28 cellular contexts compared by ENCODE assay signal in the genomic region with DNA sequence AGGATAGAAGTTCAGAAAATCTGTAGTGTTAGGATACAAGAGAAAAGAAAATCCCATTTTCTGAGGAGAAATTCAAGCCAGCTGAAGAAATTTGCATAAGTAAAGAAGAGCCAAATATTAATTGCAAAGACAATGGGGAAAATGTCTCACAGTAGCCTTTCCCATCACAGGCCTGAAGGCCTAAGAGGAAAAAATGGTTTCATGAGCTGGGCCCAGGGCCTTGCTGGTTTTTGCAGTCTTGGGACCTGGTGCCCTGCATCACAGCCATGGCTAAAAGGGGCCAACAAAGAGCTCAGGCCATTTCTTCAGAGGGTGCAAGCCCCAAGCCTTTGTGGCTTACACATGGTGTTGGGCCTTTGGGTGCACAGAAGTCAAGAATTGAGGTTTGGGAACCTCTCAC.
"Had no signal": no experiment of that assay in that cellular context is flagged by ENCODE, and none has a peak within 500 bp of the region (broad histone marks: within the 10 kb centered on the region; RNA-seq: fewer than 3 reads in every experiment).

No MANE protein-coding gene starts in this region.

- H3K9me3 ChIP-seq: colonic mucosa, esophagus muscularis mucosa, gastrocnemius medialis, gastroesophageal sphincter had no signal

- H3K27ac ChIP-seq: colonic mucosa, coronary artery, dorsolateral prefrontal cortex, epithelial cell of prostate, esophagus muscularis mucosa, esophagus squamous epithelium, foreskin keratinocyte, gastrocnemius medialis, gastroesophageal sphincter, heart left ventricle, heart right ventricle had no signal

- DNase-seq: colonic mucosa; cortex of kidney; dermis blood vessel endothelial cell; dorsolateral prefrontal cortex; effector CD4-positive, alpha-beta T cell; effector CD8-positive, alpha-beta T cell; effector memory CD4-positive, alpha-beta T cell; effector memory CD8-positive, alpha-beta T cell; erythroblast; esophagus squamous epithelium; foreskin fibroblast; foreskin keratinocyte; foreskin melanocyte; gastrocnemius medialis; glutamatergic neuron; head of caudate nucleus; heart left ventricle; heart right ventricle had no signal

- H3K4me3 Mint-ChIP-seq: dendritic cell treated with granulocyte-macrophage colony-stimulating factor and Interleukin-4, amounts not matched to agents 40 ng/mL and 50 ng/mL, for 4 days; effector memory CD8-positive, alpha-beta T cell had no signal

- H3K27me3 ChIP-seq: colonic mucosa, esophagus muscularis mucosa, esophagus squamous epithelium, foreskin keratinocyte, gastrocnemius medialis, gastroesophageal sphincter, heart left ventricle, heart right ventricle had no signal

- H3K4me3 ChIP-seq: colonic mucosa, coronary artery, dorsolateral prefrontal cortex, esophagus muscularis mucosa, esophagus squamous epithelium, gastrocnemius medialis, gastroesophageal sphincter, heart left ventricle, heart right ventricle had no signal

- H3K4me1 ChIP-seq: colonic mucosa, esophagus muscularis mucosa, esophagus squamous epithelium, foreskin keratinocyte, gastrocnemius medialis, gastroesophageal sphincter had no signal

- H3K27me3 Mint-ChIP-seq: dendritic cell treated with granulocyte-macrophage colony-stimulating factor and Interleukin-4, amounts not matched to agents 40 ng/mL and 50 ng/mL, for 4 days; effector memory CD8-positive, alpha-beta T cell had no signal

- H3K36me3 ChIP-seq: colonic mucosa, esophagus muscularis mucosa, esophagus squamous epithelium, gastrocnemius medialis, gastroesophageal sphincter, heart left ventricle, heart right ventricle had no signal

- FAIRE-seq: colon, endometrium, endothelial cell of umbilical vein, frontal cortex had no signal

- ATAC-seq: effector memory CD8-positive, alpha-beta T cell; esophagus mucosa; foreskin keratinocyte; gastrocnemius medialis; gastroesophageal sphincter; heart left ventricle; heart right ventricle had no signal

- H3K27ac Mint-ChIP-seq: dendritic cell treated with granulocyte-macrophage colony-stimulating factor and Interleukin-4, amounts not matched to agents 40 ng/mL and 50 ng/mL, for 4 days had no signal
